Comparison of ENCODE assay signal across 8 cellular contexts in the genomic region with DNA sequence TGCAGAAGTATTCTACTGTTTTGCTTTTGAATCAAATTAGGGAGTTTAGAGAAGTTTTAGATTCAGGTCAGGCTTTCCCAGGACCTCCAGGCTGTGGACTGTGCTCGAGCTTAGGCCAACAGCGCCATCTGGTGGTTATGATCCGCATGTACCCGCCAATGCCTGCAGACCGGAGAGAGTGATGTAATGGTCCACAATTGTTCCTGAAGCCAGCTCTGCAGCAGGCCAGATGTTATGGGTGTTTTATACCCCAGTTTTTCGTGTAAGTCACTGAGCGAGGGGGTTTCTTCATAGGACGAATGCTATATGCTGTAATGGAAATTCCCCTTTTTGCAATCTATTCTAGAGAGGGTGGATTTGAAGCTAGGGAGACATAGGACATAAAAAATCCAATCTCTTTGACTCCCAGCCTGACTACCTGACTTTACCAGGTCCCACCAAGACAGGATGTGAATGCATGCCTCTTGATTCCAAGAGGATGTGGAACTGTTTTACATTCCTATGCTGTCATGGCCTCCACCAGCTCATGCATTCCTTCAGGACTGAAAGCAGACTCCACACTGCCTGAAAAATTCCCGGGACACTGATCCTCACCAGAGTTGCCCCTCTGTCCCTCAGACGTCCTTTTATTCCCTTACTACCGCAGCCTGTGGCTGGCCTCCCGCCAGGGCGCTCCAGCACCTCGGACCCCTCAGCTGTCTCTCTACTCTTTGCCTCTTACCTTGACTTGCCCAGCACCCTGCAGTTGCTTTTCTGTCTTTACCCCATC. TPM values are rescaled to one million over a fixed set of nuclear protein-coding genes. Genes with fewer than 3 reads are reported as not detected.
DNase-seq lines count a peak whose midpoint lies in the region; ATAC-seq, FAIRE-seq and TF ChIP-seq lines count a peak whose summit lies in the region.

No MANE protein-coding gene starts in this region.

- no peak overlapping the region for H4K5ac ChIP-seq in H1 (ENCODE audit: insufficient read length, low read depth, low read length)

- ATAC-seq in HG03378 (IDR thresholded peaks at IDR 0.05; ENCODE audit: unreplicated experiment), result peak; percentile 87
- ATAC-seq in activated CD8-positive, alpha-beta T cell treated with anti-CD3 and anti-CD28 coated beads, Interleukin-2, amount 10 ng/mL, durations not matched to agents 7 days and 5 days, result peak; percentile 98
- peak; percentile 89 for ATAC-seq in memory B cell (ENCODE audit: low read depth)

- no peak overlapping the region for H3K27ac ChIP-seq in C4-2B
- H3K27ac ChIP-seq in H1 (ENCODE audit: low read depth, low read length), result no peak overlapping the region

- TF ChIP-seq EP300 in H1 (IDR thresholded peaks at IDR 0.05; ENCODE audit: borderline replicate concordance in 1 of 2, low read depth in 2 of 2, low read length in 2 of 2), result no peak; a peak in 1 of 3 replicates

- TF ChIP-seq POLR2A in GM19193 (IDR thresholded peaks at IDR 0.05; ENCODE audit: extremely low read depth, insufficient read depth, insufficient read length), result peak; percentile 12
- no peak for TF ChIP-seq POLR2A in H1 (IDR thresholded peaks at IDR 0.05; ENCODE audit: control extremely low read depth in 1 of 2, low read depth in 2 of 2, low read length in 2 of 2)

- POLR2A ChIA-PET in activated CD8-positive, alpha-beta T cell treated with anti-CD3 and anti-CD28 coated beads, Interleukin-2, amount 10 ng/mL, durations not matched to agents 7 days and 5 days (lab: Charles Lee), result no interaction called here
- POLR2A ChIA-PET in H1 (lab: Charles Lee; ENCODE audit: partially characterized antibody), result interaction anchor here (0.7 to 1.8 kb wide), 9 partner anchors 10 to 1404 kb away, joined by 3 to 7 read pairs (median 3); a partner anchor contains a TSS

- H4K20me1 ChIP-seq in H1 (replicated peaks in 1 of 2; ENCODE audit: control insufficient read depth in 1 of 2, insufficient read depth in 2 of 2, low read length in 2 of 2), result no peaks in the 10 kb centered on the region

- no peaks in the 10 kb centered on the region for H3K9me3 Mint-ChIP-seq in activated CD8-positive, alpha-beta T cell treated with anti-CD3 and anti-CD28 coated beads, Interleukin-2, amount 10 ng/mL, durations not matched to agents 7 days and 5 days (ENCODE audit: insufficient read depth)
- H3K9me3 Mint-ChIP-seq in memory B cell, result peaks cover 5% of the 10 kb centered on the region

- H3K4me1 ChIP-seq in H1 (replicated peaks in 1 of 4; ENCODE audit: control insufficient read depth in 3 of 4, insufficient read depth in 4 of 4, low read length in 3 of 4), result peaks cover 5 to 11% (median 7%) of the 10 kb centered on the region in 4 experiments

- H3K4me2 ChIP-seq in H1 (ENCODE audit: insufficient read depth in 1 of 2, low read depth in 2 of 2, low read length in 2 of 2), result peak overlapping the region; percentile 10 to 88

- peaks cover 48% of the 10 kb centered on the region for H3K27me3 Mint-ChIP-seq in activated CD8-positive, alpha-beta T cell treated with anti-CD3 and anti-CD28 coated beads, Interleukin-2, amount 10 ng/mL, durations not matched to agents 7 days and 5 days (ENCODE audit: low read depth)
- H3K27me3 Mint-ChIP-seq in memory B cell, result peaks cover 12% of the 10 kb centered on the region

- no peak overlapping the region for H3K56ac ChIP-seq in H1 (replicated peaks; ENCODE audit: insufficient read length, low read depth, low read length)

- WGBS in H1 (ENCODE audit: extremely low coverage in 1 of 2, insufficient coverage in 1 of 2, insufficient read length in 1 of 2, insufficient replicate concordance in 2 of 2, low coverage in 1 of 2, low lambda C conversion rate in 2 of 2, missing lambda C conversion rate in 1 of 2), 2 experiments, result 27% methylated on average over 14 of the region's 14 CpGs; no CpG with 5 or more reads in 1 of the 2 experiments

- H3K4me1 Mint-ChIP-seq in activated CD8-positive, alpha-beta T cell treated with anti-CD3 and anti-CD28 coated beads, Interleukin-2, amount 10 ng/mL, durations not matched to agents 7 days and 5 days (ENCODE audit: low read depth), result peaks cover 13% of the 10 kb centered on the region
- peaks cover 9% of the 10 kb centered on the region for H3K4me1 Mint-ChIP-seq in memory B cell

- TF ChIP-seq CTCF in C4-2B (conservative IDR thresholded peaks at IDR 0.05) (peak; percentile 92), H1 (IDR thresholded peaks at IDR 0.05; ENCODE audit: control extremely low read depth in 1 of 3, insufficient read depth in 1 of 3, low read depth in 1 of 3, low read length in 3 of 3) (peak; percentile 79 to 95 (median 94))

- H3K18ac ChIP-seq in H1 (ENCODE audit: extremely low read depth, low read length), result peak overlapping the region; percentile 72; the same call in 1 of the 2 replicates

- peak overlapping the region; percentile 25 to 67 (median 58); a peak in 7 of 8 replicates for H3K4me3 ChIP-seq in H1 (ENCODE audit: extremely low read depth in 1 of 4, insufficient read depth in 2 of 4, low read depth in 3 of 4, low read length in 4 of 4)

- no peak overlapping the region for H2BK5ac ChIP-seq in H1 (ENCODE audit: low read depth, low read length)

- H3K14ac ChIP-seq in H1 (ENCODE audit: insufficient read length), result no peak overlapping the region

- H2BK20ac ChIP-seq in H1 (ENCODE audit: low read length), result peak overlapping the region; percentile 84; the same call in 1 of the 2 replicates

- H2AK5ac ChIP-seq in H1 (ENCODE audit: low read depth, low read length), result no peak overlapping the region

- peaks cover 2 to 20% (median 13%) of the 10 kb centered on the region in 4 experiments; a peak in 6 of 7 replicates for H3K27me3 ChIP-seq in H1 (replicated peaks in 1 of 4; ENCODE audit: control insufficient read depth in 3 of 4, extremely low read depth in 1 of 4, insufficient read depth in 3 of 4, low read length in 3 of 4)

- peak overlapping the region; percentile 78; the same call in 1 of the 2 replicates for H2BK12ac ChIP-seq in H1 (ENCODE audit: low read depth, low read length)

- H3K23ac ChIP-seq in H1 (ENCODE audit: insufficient read length), result no peak overlapping the region

- H3K79me2 ChIP-seq in H1 (ENCODE audit: control insufficient read depth in 1 of 2, insufficient read depth in 2 of 2, low read length in 2 of 2), result no peaks in the 10 kb centered on the region

- H3K9me3 ChIP-seq in H1 (ENCODE audit: insufficient read depth in 2 of 2, low read depth in 1 of 2, low read length in 1 of 2), result no peaks in the 10 kb centered on the region

- H2AFZ ChIP-seq in H1 (ENCODE audit: low read length), result peak overlapping the region; percentile 76

- peak; percentile 93 to 94 for TF ChIP-seq RAD21 in H1 (IDR thresholded peaks at IDR 0.05 in 1 of 2, conservative IDR thresholded peaks at IDR 0.05 in 1 of 2; ENCODE audit: low read depth in 2 of 2, low read length in 2 of 2)

- no peak overlapping the region for H2BK120ac ChIP-seq in H1 (replicated peaks; ENCODE audit: low read depth, low read length)

- H3K4me3 Mint-ChIP-seq in activated CD8-positive, alpha-beta T cell treated with anti-CD3 and anti-CD28 coated beads, Interleukin-2, amount 10 ng/mL, durations not matched to agents 7 days and 5 days, result peak overlapping the region; percentile 1
- H3K4me3 Mint-ChIP-seq in memory B cell, result peak overlapping the region; percentile 82

- no peaks in the 10 kb centered on the region for H3K79me1 ChIP-seq in H1 (ENCODE audit: low read depth, low read length)

- peak; percentile 84 for DNase-seq in NCI-H748 (lab: John Stamatoyannopoulos, UW; ENCODE audit: unreplicated experiment)
- DNase-seq in activated CD8-positive, alpha-beta T cell treated with anti-CD3 and anti-CD28 coated beads, Interleukin-2, amount 10 ng/mL, durations not matched to agents 7 days and 5 days, result peak; percentile 88
- peak; percentile 69 to 91 for DNase-seq in H1 (ENCODE audit: low read depth in 1 of 2, low spot score in 2 of 2)
- DNase-seq in memory B cell (ENCODE audit: low spot score in 2 of 2), result peak; percentile 83 to 86
- DNase-seq in stimulated activated CD8-positive, alpha-beta memory T cell treated with anti-CD3 and anti-CD28 coated beads, Interleukin-12 subunit alpha, Interleukin-12 subunit beta, amount 100 ng/mL, for 24 hours (ENCODE audit: extremely low read depth), result peak; percentile 54

- H3K36me3 Mint-ChIP-seq in activated CD8-positive, alpha-beta T cell treated with anti-CD3 and anti-CD28 coated beads, Interleukin-2, amount 10 ng/mL, durations not matched to agents 7 days and 5 days (ENCODE audit: low read depth), result no peaks in the 10 kb centered on the region
- peaks cover 8% of the 10 kb centered on the region for H3K36me3 Mint-ChIP-seq in memory B cell

- peak overlapping the region; percentile 18 for H4K91ac ChIP-seq in H1 (replicated peaks; ENCODE audit: insufficient read length, low read length)

- FAIRE-seq in H1 (lab: Jason Lieb, UNC), result peak; percentile 97

- CTCF ChIA-PET in activated CD8-positive, alpha-beta T cell treated with anti-CD3 and anti-CD28 coated beads, Interleukin-2, amount 10 ng/mL, durations not matched to agents 7 days and 5 days (lab: Charles Lee), result interaction anchor here (0.6 to 3.8 kb wide), 35 partner anchors 9 to 1403 kb away, joined by 3 to 40 read pairs (median 4); no protein-coding TSS in a partner anchor
- CTCF ChIA-PET in H1 (lab: Charles Lee; ENCODE audit: partially characterized antibody), result interaction anchor here (0.6 to 3.5 kb wide), 38 partner anchors 9 to 1490 kb away, joined by 3 to 31 read pairs (median 4); a partner anchor contains a TSS

- no peak overlapping the region for H2BK15ac ChIP-seq in H1 (ENCODE audit: low read length)

- peaks cover 6% of the 10 kb centered on the region; the same call in 1 of the 2 replicates for H3K23me2 ChIP-seq in H1 (ENCODE audit: low read depth, low read length)

- H3K4ac ChIP-seq in H1 (replicated peaks; ENCODE audit: insufficient read length, low read depth, low read length), result no peak overlapping the region

- peak overlapping the region; percentile 95; the same call in 1 of the 2 replicates for H4K8ac ChIP-seq in H1 (ENCODE audit: extremely low read depth, insufficient read depth, low read length)

- H3K36me3 ChIP-seq in H1 (ENCODE audit: control insufficient read depth in 2 of 4, insufficient read depth in 4 of 4, low read length in 3 of 4), result no peaks in the 10 kb centered on the region

- H3K27ac Mint-ChIP-seq in activated CD8-positive, alpha-beta T cell treated with anti-CD3 and anti-CD28 coated beads, Interleukin-2, amount 10 ng/mL, durations not matched to agents 7 days and 5 days, result no peak overlapping the region
- peak overlapping the region; percentile 17 for H3K27ac Mint-ChIP-seq in memory B cell

- H3K9ac ChIP-seq in H1 (replicated peaks in 1 of 4; ENCODE audit: extremely low read depth in 1 of 4, low read depth in 3 of 4, low read length in 3 of 4), result peak overlapping the region in 2 of 4 experiments; percentile 54 to 55; a peak in 4 of 7 replicates

RNA-seq across cellular contexts. Expression of a gene that starts 41.2 kb away (rescaled TPM):
- 1 to 10 TPM; 1.9 to 2.9 TPM for total RNA-seq in activated CD8-positive, alpha-beta T cell treated with anti-CD3 and anti-CD28 coated beads, Interleukin-2, amount 10 ng/mL, durations not matched to agents 7 days and 5 days
- total RNA-seq in H1 (2021; fragmentation: NEBNext Ultra II Directional; extraction: Animal tissue kit (Norgen Biotek cat#: 25700)), result not detected in 2 replicates
- not detected in 2 replicates for polyA plus RNA-seq in H1 (2011; rRNA removed)
- polyA plus RNA-seq in H1 (2011; cell fraction: cytosol; rRNA removed), result not detected
- not detected for polyA plus RNA-seq in H1 (2011; cell fraction: nucleus; rRNA removed)
- not detected in 4 replicates for polyA plus RNA-seq in H1 (2012, experiment 1 of 2)
- polyA plus RNA-seq in H1 (2012, experiment 2 of 2), result not detected
- polyA plus RNA-seq in H1 (2013, experiment 1 of 2), result not detected
- polyA plus RNA-seq in H1 (2013, experiment 2 of 2), result not detected
- polyA minus RNA-seq in H1 (2011; rRNA and poly(A)+ RNA removed), result not detected in 2 replicates
- not detected for polyA minus RNA-seq in H1 (2011; cell fraction: cytosol; rRNA and poly(A)+ RNA removed)
- polyA minus RNA-seq in H1 (2011; cell fraction: nucleus; rRNA and poly(A)+ RNA removed), result not detected
